Comparison of ENCODE assay signal across 8 cellular contexts in the genomic region with DNA sequence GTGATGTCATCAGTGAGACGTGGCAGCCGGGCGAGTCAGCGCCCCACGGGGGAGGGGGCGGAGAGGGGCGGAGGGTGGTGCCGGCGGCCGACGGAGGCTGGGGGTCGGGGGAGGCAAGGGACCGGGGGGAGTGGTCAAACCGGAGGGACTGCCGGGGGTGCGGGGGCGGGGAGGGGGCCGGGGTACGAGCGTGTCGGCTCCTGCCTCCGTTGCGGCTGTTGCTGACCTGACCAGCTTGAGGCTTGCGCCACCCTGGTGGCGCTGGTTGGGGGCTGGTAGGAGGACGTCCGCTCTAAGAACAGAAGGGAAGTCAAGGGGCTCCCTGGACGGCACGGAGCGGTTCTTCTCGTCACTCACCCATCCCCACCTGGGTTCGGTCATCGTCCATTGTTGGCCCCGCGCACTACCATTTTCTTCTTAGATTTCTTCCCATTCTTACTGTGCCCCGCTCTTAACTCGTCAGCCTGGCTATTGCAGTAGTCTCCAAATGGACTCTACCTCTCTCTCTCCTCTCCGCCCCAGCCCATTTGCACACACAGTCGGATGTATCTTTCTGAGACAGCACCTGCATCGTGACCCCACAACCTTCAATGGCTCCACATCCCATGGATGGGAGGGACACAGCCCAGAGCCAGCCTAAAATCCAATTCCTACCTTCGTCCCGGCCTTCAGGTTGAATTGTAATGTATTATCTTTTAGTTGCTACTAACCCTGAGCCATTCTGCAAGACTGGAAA. TPM values are rescaled to one million over a fixed set of nuclear protein-coding genes. Genes with fewer than 3 reads are reported as not detected.
DNase-seq lines count a peak whose midpoint lies in the region; ATAC-seq lines count a peak whose summit lies in the region.

No MANE protein-coding gene starts in this region.

- H3K9me3 Mint-ChIP-seq in activated naive CD4-positive, alpha-beta T cell treated with anti-CD3 and anti-CD28 coated beads, Interleukin-2, amount 50 U/mL, for 24 hours: no peaks in the 10 kb centered on the region
- no peaks in the 10 kb centered on the region for H3K9me3 Mint-ChIP-seq in memory B cell

- peak overlapping the region; percentile 100 for H3K4me3 Mint-ChIP-seq in activated naive CD4-positive, alpha-beta T cell treated with anti-CD3 and anti-CD28 coated beads, Interleukin-2, amount 50 U/mL, for 24 hours
- H3K4me3 Mint-ChIP-seq in memory B cell: peak overlapping the region; percentile 94

- H3K27me3 Mint-ChIP-seq in activated naive CD4-positive, alpha-beta T cell treated with anti-CD3 and anti-CD28 coated beads, Interleukin-2, amount 50 U/mL, for 24 hours: no peaks in the 10 kb centered on the region
- no peaks in the 10 kb centered on the region for H3K27me3 Mint-ChIP-seq in memory B cell

- H3K4me1 Mint-ChIP-seq in activated naive CD4-positive, alpha-beta T cell treated with anti-CD3 and anti-CD28 coated beads, Interleukin-2, amount 50 U/mL, for 24 hours: peaks cover 41% of the 10 kb centered on the region
- H3K4me1 Mint-ChIP-seq in memory B cell: peaks cover 17% of the 10 kb centered on the region

- H3K4me1 ChIP-seq in urinary bladder (ENCODE audit: insufficient read depth): peaks cover 1% of the 10 kb centered on the region

- H3K4me3 ChIP-seq in urinary bladder (ENCODE audit: low read depth, low read length): peak overlapping the region; percentile 56

- H3K27ac Mint-ChIP-seq in activated naive CD4-positive, alpha-beta T cell treated with anti-CD3 and anti-CD28 coated beads, Interleukin-2, amount 50 U/mL, for 24 hours: peak overlapping the region; percentile 99
- peak overlapping the region; percentile 96 for H3K27ac Mint-ChIP-seq in memory B cell

- ATAC-seq in HG02840 (IDR thresholded peaks at IDR 0.05; ENCODE audit: low FRiP score, unreplicated experiment): peak; percentile 24
- ATAC-seq in memory B cell (ENCODE audit: low read depth): peak; percentile 5

- no peak for DNase-seq in activated naive CD4-positive, alpha-beta T cell (lab: John Stamatoyannopoulos, UW)
- peak; percentile 72 to 86 for DNase-seq in NOMO-1 (lab: John Stamatoyannopoulos, UW; ENCODE audit: unreplicated experiment in 2 of 2)
- peak in 9 of 61 donors; percentile 24 to 81 (median 52) for DNase-seq in caudate nucleus (lab: John Stamatoyannopoulos, UW)
- peak in 1 of 2 donors; percentile 58 for DNase-seq in memory B cell (ENCODE audit: low spot score in 2 of 2)
- no peak for DNase-seq in stimulated activated CD4-positive, alpha-beta T cell treated with anti-CD3 and anti-CD28 coated beads, Interleukin-12 subunit alpha, Interleukin-12 subunit beta, amount 100 ng/mL, for 4 hours

- H3K27ac ChIP-seq in caudate nucleus (ENCODE audit: low read depth, low read length) (peak overlapping the region; percentile 53), urinary bladder (ENCODE audit: low read depth) (peak overlapping the region; percentile 72)

- WGBS in urinary bladder: 7% methylated on average over 42 of the region's 42 CpGs

- peaks cover 7% of the 10 kb centered on the region for H3K36me3 Mint-ChIP-seq in activated naive CD4-positive, alpha-beta T cell treated with anti-CD3 and anti-CD28 coated beads, Interleukin-2, amount 50 U/mL, for 24 hours
- no peaks in the 10 kb centered on the region for H3K36me3 Mint-ChIP-seq in memory B cell

- no peaks in the 10 kb centered on the region for H3K36me3 ChIP-seq in urinary bladder (ENCODE audit: insufficient read depth)

RNA-seq across cellular contexts. Expression of gene RAB1A, which starts 0.7 kb away (rescaled TPM):
- total RNA-seq in urinary bladder: 140 TPM
- polyA plus RNA-seq in urinary bladder: 130 TPM

Comparison
In these comparisons a context has a peak if more than half of its experiments do, and no peak if none do; other contexts are left out.
1. DNase-seq: peak in NOMO-1 (2 of 2); none in activated naive CD4-positive, alpha-beta T cell (0 of 4) and stimulated activated CD4-positive, alpha-beta T cell treated with anti-CD3 and anti-CD28 coated beads, Interleukin-12 subunit alpha, Interleukin-12 subunit beta, amount 100 ng/mL, for 4 hours (single experiment).